ENCODE assay signal across 1 cellular context in the genomic region with DNA sequence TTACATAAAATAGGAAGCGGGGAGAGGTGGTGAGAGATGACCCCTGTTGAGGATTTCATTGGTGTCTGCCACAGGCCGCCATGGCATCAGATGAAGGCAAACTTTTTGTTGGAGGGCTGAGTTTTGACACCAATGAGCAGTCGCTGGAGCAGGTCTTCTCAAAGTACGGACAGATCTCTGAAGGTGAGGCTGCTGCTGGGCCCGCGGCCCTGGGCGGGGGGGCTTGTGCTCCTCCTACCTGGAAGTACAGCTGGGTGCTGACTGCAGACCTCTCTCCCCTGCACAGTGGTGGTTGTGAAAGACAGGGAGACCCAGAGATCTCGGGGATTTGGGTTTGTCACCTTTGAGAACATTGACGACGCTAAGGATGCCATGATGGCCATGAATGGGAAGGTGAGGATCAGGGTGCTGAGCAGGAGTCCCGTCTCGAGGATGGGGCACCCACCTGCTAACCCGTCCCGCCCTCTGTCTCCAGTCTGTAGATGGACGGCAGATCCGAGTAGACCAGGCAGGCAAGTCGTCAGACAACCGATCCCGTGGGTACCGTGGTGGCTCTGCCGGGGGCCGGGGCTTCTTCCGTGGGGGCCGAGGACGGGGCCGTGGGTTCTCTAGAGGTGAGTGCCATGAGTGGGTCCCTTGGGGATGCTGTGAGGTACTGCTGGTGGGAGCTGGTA.
TF ChIP-seq lines count a peak whose summit lies in the region.

No MANE protein-coding gene starts in this region.

TF ChIP-seq in HCT116, 20 proteins besides CTCF, POLR2A, EP300 and RAD21 (continued from another document):
- TF ChIP-seq MAX (IDR thresholded peaks at IDR 0.05), result no peak
- no peak for TF ChIP-seq SIN3A (IDR thresholded peaks at IDR 0.05; ENCODE audit: low read depth)
- no peak for TF ChIP-seq SP1 (IDR thresholded peaks at IDR 0.05; ENCODE audit: low read depth)
- TF ChIP-seq CEBPB (IDR thresholded peaks at IDR 0.05; ENCODE audit: low read depth), result no peak
- no peak for TF ChIP-seq FOSL1 (IDR thresholded peaks at IDR 0.05; ENCODE audit: low read depth)
- no peak for TF ChIP-seq ZFX (IDR thresholded peaks at IDR 0.05)
- TF ChIP-seq EZH2 (IDR thresholded peaks at IDR 0.05), result no peak
- TF ChIP-seq YY1 (IDR thresholded peaks at IDR 0.05; ENCODE audit: extremely low read depth, insufficient replicate concordance, low read depth, low read length), result no peak
- TF ChIP-seq, protein P1, sequence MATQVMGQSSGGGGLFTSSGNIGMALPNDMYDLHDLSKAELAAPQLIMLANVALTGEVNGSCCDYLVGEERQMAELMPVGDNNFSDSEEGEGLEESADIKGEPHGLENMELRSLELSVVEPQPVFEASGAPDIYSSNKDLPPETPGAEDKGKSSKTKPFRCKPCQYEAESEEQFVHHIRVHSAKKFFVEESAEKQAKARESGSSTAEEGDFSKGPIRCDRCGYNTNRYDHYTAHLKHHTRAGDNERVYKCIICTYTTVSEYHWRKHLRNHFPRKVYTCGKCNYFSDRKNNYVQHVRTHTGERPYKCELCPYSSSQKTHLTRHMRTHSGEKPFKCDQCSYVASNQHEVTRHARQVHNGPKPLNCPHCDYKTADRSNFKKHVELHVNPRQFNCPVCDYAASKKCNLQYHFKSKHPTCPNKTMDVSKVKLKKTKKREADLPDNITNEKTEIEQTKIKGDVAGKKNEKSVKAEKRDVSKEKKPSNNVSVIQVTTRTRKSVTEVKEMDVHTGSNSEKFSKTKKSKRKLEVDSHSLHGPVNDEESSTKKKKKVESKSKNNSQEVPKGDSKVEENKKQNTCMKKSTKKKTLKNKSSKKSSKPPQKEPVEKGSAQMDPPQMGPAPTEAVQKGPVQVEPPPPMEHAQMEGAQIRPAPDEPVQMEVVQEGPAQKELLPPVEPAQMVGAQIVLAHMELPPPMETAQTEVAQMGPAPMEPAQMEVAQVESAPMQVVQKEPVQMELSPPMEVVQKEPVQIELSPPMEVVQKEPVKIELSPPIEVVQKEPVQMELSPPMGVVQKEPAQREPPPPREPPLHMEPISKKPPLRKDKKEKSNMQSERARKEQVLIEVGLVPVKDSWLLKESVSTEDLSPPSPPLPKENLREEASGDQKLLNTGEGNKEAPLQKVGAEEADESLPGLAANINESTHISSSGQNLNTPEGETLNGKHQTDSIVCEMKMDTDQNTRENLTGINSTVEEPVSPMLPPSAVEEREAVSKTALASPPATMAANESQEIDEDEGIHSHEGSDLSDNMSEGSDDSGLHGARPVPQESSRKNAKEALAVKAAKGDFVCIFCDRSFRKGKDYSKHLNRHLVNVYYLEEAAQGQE (IDR thresholded peaks at IDR 0.05; ENCODE audit: low read depth), result no peak
- TF ChIP-seq ATF3 (IDR thresholded peaks at IDR 0.05), result no peak
- no peak for TF ChIP-seq CBX3 (IDR thresholded peaks at IDR 0.05; ENCODE audit: low read depth)
- TF ChIP-seq, protein P2, sequence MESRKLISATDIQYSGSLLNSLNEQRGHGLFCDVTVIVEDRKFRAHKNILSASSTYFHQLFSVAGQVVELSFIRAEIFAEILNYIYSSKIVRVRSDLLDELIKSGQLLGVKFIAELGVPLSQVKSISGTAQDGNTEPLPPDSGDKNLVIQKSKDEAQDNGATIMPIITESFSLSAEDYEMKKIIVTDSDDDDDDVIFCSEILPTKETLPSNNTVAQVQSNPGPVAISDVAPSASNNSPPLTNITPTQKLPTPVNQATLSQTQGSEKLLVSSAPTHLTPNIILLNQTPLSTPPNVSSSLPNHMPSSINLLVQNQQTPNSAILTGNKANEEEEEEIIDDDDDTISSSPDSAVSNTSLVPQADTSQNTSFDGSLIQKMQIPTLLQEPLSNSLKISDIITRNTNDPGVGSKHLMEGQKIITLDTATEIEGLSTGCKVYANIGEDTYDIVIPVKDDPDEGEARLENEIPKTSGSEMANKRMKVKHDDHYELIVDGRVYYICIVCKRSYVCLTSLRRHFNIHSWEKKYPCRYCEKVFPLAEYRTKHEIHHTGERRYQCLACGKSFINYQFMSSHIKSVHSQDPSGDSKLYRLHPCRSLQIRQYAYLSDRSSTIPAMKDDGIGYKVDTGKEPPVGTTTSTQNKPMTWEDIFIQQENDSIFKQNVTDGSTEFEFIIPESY (IDR thresholded peaks at IDR 0.05; ENCODE audit: extremely low read depth, insufficient replicate concordance, low read length), result no peak
- TF ChIP-seq POLR2AphosphoS5 (IDR thresholded peaks at IDR 0.05; ENCODE audit: low read depth, low read length), result no peak; the same call in 1 of the 2 replicates
- TF ChIP-seq EGR1 (IDR thresholded peaks at IDR 0.05; ENCODE audit: low read depth), result no peak
- TF ChIP-seq SRF (IDR thresholded peaks at IDR 0.05; ENCODE audit: low read depth), result no peak
- no peak for TF ChIP-seq ELF1 (IDR thresholded peaks at IDR 0.05; ENCODE audit: borderline replicate concordance, low read depth)
- TF ChIP-seq EZH2phosphoT487 (IDR thresholded peaks at IDR 0.05; ENCODE audit: borderline replicate concordance), result no peak
